Comparison of ENCODE assay signal across 31 cellular contexts in genomic region chr3:196471551-196471950, GRCh38. TPM values are rescaled to one million over a fixed set of nuclear protein-coding genes. Genes with fewer than 3 reads are reported as not detected.
DNase-seq lines count a peak whose midpoint lies in the region; ATAC-seq, FAIRE-seq and TF ChIP-seq lines count a peak whose summit lies in the region.
"Had no signal": no experiment of that assay in that cellular context is flagged by ENCODE, and none has a peak within 500 bp of the region (broad histone marks: within the 10 kb centered on the region; RNA-seq: fewer than 3 reads in every experiment).

No MANE protein-coding gene starts in this region.

- H3K27ac ChIP-seq in HepG2 (ENCODE audit: extremely low read length, insufficient read depth, low read length) (no peak overlapping the region), right lobe of liver (no peak overlapping the region), Panc1 (ENCODE audit: low read length) (no peak overlapping the region), prostate gland (no peak overlapping the region)
- H3K27ac ChIP-seq: breast epithelium, heart right ventricle, testis had no signal

- no peak overlapping the region for H3K4me3 ChIP-seq in HepG2 (replicated peaks in 1 of 3; ENCODE audit: insufficient read depth in 1 of 3, low read depth in 2 of 3, low read length in 3 of 3)
- no peak overlapping the region for H3K4me3 ChIP-seq in right lobe of liver
- no peak overlapping the region for H3K4me3 ChIP-seq in Panc1 (ENCODE audit: low read depth in 2 of 2, low read length in 2 of 2)
- no peak overlapping the region for H3K4me3 ChIP-seq in fibroblast of mammary gland (ENCODE audit: control insufficient read depth, low read depth, low read length)
- no peak overlapping the region for H3K4me3 ChIP-seq in prostate gland
- H3K4me3 ChIP-seq: breast epithelium, heart right ventricle, testis had no signal

- H3K4me1 ChIP-seq in HepG2 (ENCODE audit: insufficient read depth, low read length) (no peaks in the 10 kb centered on the region), right lobe of liver (no peaks in the 10 kb centered on the region), Panc1 (ENCODE audit: control insufficient read depth, insufficient read depth, low read length) (no peaks in the 10 kb centered on the region), prostate gland (replicated peaks) (no peaks in the 10 kb centered on the region)
- H3K4me1 ChIP-seq: BE2C, breast epithelium, heart right ventricle, testis had no signal

- H2AFZ ChIP-seq in HepG2 (ENCODE audit: low read length) = no peak overlapping the region

- no peak for FAIRE-seq in HepG2 (lab: Jason Lieb, UNC)
- FAIRE-seq: colon, G401.6 had no signal

- H3K9me3 ChIP-seq in HepG2 (ENCODE audit: low read length) (no peaks in the 10 kb centered on the region), right lobe of liver (no peaks in the 10 kb centered on the region), Panc1 (ENCODE audit: control insufficient read depth, insufficient read depth, low read depth, low read length) (no peaks in the 10 kb centered on the region), prostate gland (no peaks in the 10 kb centered on the region)
- H3K9me3 ChIP-seq: BE2C, breast epithelium, heart right ventricle, testis had no signal

- no peak for TF ChIP-seq RAD21 in HepG2 (CRISPR knock-in tag; IDR thresholded peaks at IDR 0.05)

- CTCF ChIA-PET in HepG2 (lab: Yijun Ruan, JAX; ENCODE audit: low intra/inter-chr PET ratio, low total read pairs) (no interaction called here), Panc1 (lab: Charles Lee) (no interaction called here)

- H3K79me2 ChIP-seq in HepG2 (ENCODE audit: insufficient read depth, low read length) = no peaks in the 10 kb centered on the region

- H4K20me1 ChIP-seq in HepG2 (ENCODE audit: insufficient read depth, low read length) = no peaks in the 10 kb centered on the region

- H3K36me3 ChIP-seq in HepG2 (replicated peaks in 1 of 2; ENCODE audit: control insufficient read depth in 1 of 2, insufficient read depth in 2 of 2, low read length in 2 of 2) (peaks cover 6 to 37% of the 10 kb centered on the region in 2 experiments), right lobe of liver (peaks cover 0 to 46% (median 19%) of the 10 kb centered on the region in 4 donors), Panc1 (ENCODE audit: control insufficient read depth, insufficient read depth, low read length) (peaks cover 12% of the 10 kb centered on the region), prostate gland (peaks cover 0 to 15% of the 10 kb centered on the region in 2 donors)

- H3K27me3 ChIP-seq in HepG2 (ENCODE audit: control insufficient read depth in 1 of 2, insufficient read depth in 2 of 2, low read length in 2 of 2) (no peaks in the 10 kb centered on the region), right lobe of liver (no peaks in the 10 kb centered on the region), Panc1 (ENCODE audit: control insufficient read depth, insufficient read depth, low read length) (no peaks in the 10 kb centered on the region), prostate gland (replicated peaks; ENCODE audit: insufficient read depth) (no peaks in the 10 kb centered on the region)
- H3K27me3 ChIP-seq: BE2C, breast epithelium, heart right ventricle, testis had no signal

- in situ Hi-C loops in HepG2 (cut with HindIII; ENCODE audit: extremely low pct_ligation_motif_present, low pct_unique_long_range_greater_than_20kb) = no loop called here
- in situ Hi-C loops in Panc1 (cut with HindIII; ENCODE audit: low pct_unique_long_range_greater_than_20kb, low sequenced_read_pairs) = no loop called here

- H3K9ac ChIP-seq in HepG2 (ENCODE audit: insufficient read depth, low read depth, low read length) = no peak overlapping the region

- H3K4me2 ChIP-seq in HepG2 (ENCODE audit: low read depth, low read length) = no peak overlapping the region

- TF ChIP-seq CTCF in HepG2 (CRISPR knock-in tag; IDR thresholded peaks at IDR 0.05) (no peak), right lobe of liver (IDR thresholded peaks at IDR 0.05) (no peak), Panc1 (IDR thresholded peaks at IDR 0.05) (no peak), fibroblast of mammary gland (conservative IDR thresholded peaks at IDR 0.05; ENCODE audit: control insufficient read depth, insufficient read depth, low read depth, low read length) (no peak), prostate gland (IDR thresholded peaks at IDR 0.05) (no peak)

- TSS peak; percentile 39 for BruUV-seq in HepG2 (replicated peaks; lab: Mats Ljungman, UMichigan)
- BruUV-seq in Panc1 (replicated peaks; lab: Mats Ljungman, UMichigan) = no TSS peak

- POLR2A ChIA-PET in HepG2 (lab: Yijun Ruan, JAX) = no interaction called here
- POLR2A ChIA-PET in Panc1 (lab: Charles Lee) = no interaction called here

- TF ChIP-seq EP300 in HepG2 (IDR thresholded peaks at IDR 0.05; ENCODE audit: low read depth in 2 of 2, low read length in 2 of 2) (no peak), HepG2 (CRISPR knock-in tag; IDR thresholded peaks at IDR 0.05; ENCODE audit: borderline replicate concordance) (no peak)

- ATAC-seq in HepG2 = no peak
- no peak for ATAC-seq in right lobe of liver
- peak; percentile 34; the same call in 1 of the 2 replicates for ATAC-seq in Panc1
- ATAC-seq in HG03280 (IDR thresholded peaks at IDR 0.05; ENCODE audit: unreplicated experiment) = no peak
- ATAC-seq: effector memory CD8-positive, alpha-beta T cell; heart right ventricle had no signal

- TF ChIP-seq POLR2A in HepG2 (IDR thresholded peaks at IDR 0.05; ENCODE audit: insufficient read depth in 1 of 2, low read depth in 2 of 2, low read length in 2 of 2) (no peak), right lobe of liver (IDR thresholded peaks at IDR 0.05) (no peak), prostate gland (IDR thresholded peaks at IDR 0.05) (no peak)

- intact Hi-C loops in HepG2 (cut with micrococcal nuclease; ENCODE audit: unreplicated experiment) = no loop called here
- intact Hi-C loops in right lobe of liver (cut with DNase I) = no loop called here
- intact Hi-C loops in Panc1 (cut with micrococcal nuclease; ENCODE audit: unreplicated experiment) = no loop called here
- intact Hi-C loops in prostate gland (cut with DNase I) = no loop called here

- DNase-seq in HepG2 (ENCODE audit: low spot score) (no peak), right lobe of liver (no peak), Panc1 (ENCODE audit: low read depth, low spot score) (no peak), fibroblast of mammary gland (ENCODE audit: low read depth) (peak; percentile 15), DMS79 treated with DMSO at 0.1 percent for 48 hours (lab: John Stamatoyannopoulos, UW) (no peak), prostate gland (ENCODE audit: low spot score) (no peak), NCI-H2107 (lab: John Stamatoyannopoulos, UW) (no peak)
- DNase-seq: 8988T; activated CD4-positive, alpha-beta T cell treated with anti-CD3 and anti-CD28 coated beads, Interleukin-2, amount 10 ng/mL, durations not matched to agents 7 days and 5 days; activated naive CD4-positive, alpha-beta T cell; activated T-cell treated with anti-CD3 and anti-CD28 coated beads, Interleukin-2, amount 50 U/mL, for 48 hours; BE2C; effector memory CD8-positive, alpha-beta T cell; foreskin melanocyte; heart right ventricle; NCI-H1092 treated with DMSO at 0.1 percent for 48 hours; NCI-H187 treated with DMSO at 0.1 percent for 48 hours; NCI-H524; SHP77; stimulated activated naive CD4-positive, alpha-beta T cell treated with Interleukin-2 at 50 U/mL for 16 hours; SW 1271; T1000; testis had no signal

- 100% methylated on average over 2 of the region's 2 CpGs for WGBS in HepG2 (ENCODE audit: low lambda C conversion rate)
- WGBS in right lobe of liver (ENCODE audit: insufficient coverage, low coverage, low lambda C conversion rate, missing lambda C conversion rate) = 94% methylated on average over 2 of the region's 2 CpGs
- 83% methylated on average over 2 of the region's 2 CpGs for WGBS in prostate gland

RNA-seq across cellular contexts. Expression of gene RNF168, which starts 32.0 kb away (rescaled TPM):
- total RNA-seq in HepG2 (2016; rRNA removed; fragmentation: Illumina TruSeq; extraction: Trizol) (22.9 and 28.8 TPM in 2 replicates), right lobe of liver (10 to 100 TPM in 3 of 6 experiments, 1 to 10 TPM in 3; 7.5 to 14.2 (median 11.4) TPM), Panc1 (2021; ENCODE audit: unreplicated experiment) (21.3 TPM), prostate gland (10 to 100 TPM; 17.1 to 30.6 TPM)
- 4.0 and 5.2 TPM in 2 replicates for total RNA-seq in HepG2 (2016; cell fraction: cytosol; rRNA removed; fragmentation: Illumina TruSeq; extraction: Trizol; ENCODE audit: low read depth)
- 22.6 and 28.8 TPM in 2 replicates for total RNA-seq in HepG2 (2016; cell fraction: insoluble cytoplasmic fraction; rRNA removed; fragmentation: Illumina TruSeq; extraction: Trizol)
- total RNA-seq in HepG2 (2016; cell fraction: membrane; rRNA removed; fragmentation: Illumina TruSeq; extraction: Trizol) = 13.4 and 14.6 TPM in 2 replicates
- total RNA-seq in HepG2 (2016; cell fraction: nucleus; rRNA removed; fragmentation: Illumina TruSeq; extraction: Trizol) = 13.2 and 15.2 TPM in 2 replicates
- 3.4 and 3.7 TPM in 2 replicates for polyA plus RNA-seq in HepG2 (2011; rRNA removed)
- polyA plus RNA-seq in HepG2 (2011; cell fraction: cytosol; rRNA removed) = 2.5 and 3.1 TPM in 2 replicates
- polyA plus RNA-seq in HepG2 (2011; cell fraction: nucleus; rRNA removed) = 3.2 and 4.2 TPM in 2 replicates
- polyA plus RNA-seq in HepG2 (2012) = 7.6 TPM in 2 replicates
- polyA plus RNA-seq in HepG2 (2016; cell fraction: cytosol; fragmentation: Illumina TruSeq; extraction: Trizol; ENCODE audit: low read depth) = 1.6 and 2.0 TPM in 2 replicates
- polyA plus RNA-seq in HepG2 (2016; cell fraction: insoluble cytoplasmic fraction; fragmentation: Illumina TruSeq; extraction: Trizol; ENCODE audit: low read depth) = 14.1 and 14.6 TPM in 2 replicates
- polyA plus RNA-seq in HepG2 (2016; cell fraction: membrane; fragmentation: Illumina TruSeq; extraction: Trizol; ENCODE audit: low read depth) = 3.8 and 3.9 TPM in 2 replicates
- 15.7 and 16.0 TPM in 2 replicates for polyA plus RNA-seq in HepG2 (2016; cell fraction: nucleus; fragmentation: Illumina TruSeq; extraction: Trizol; ENCODE audit: insufficient read depth, low read depth)
- polyA minus RNA-seq in HepG2 (2011; rRNA and poly(A)+ RNA removed; ENCODE audit: low replicate concordance) = 15.5 and 55.3 TPM in 2 replicates
- polyA minus RNA-seq in HepG2 (2011; cell fraction: cytosol; rRNA and poly(A)+ RNA removed) = 12.5 and 16.7 TPM in 2 replicates
- polyA minus RNA-seq in HepG2 (2011; cell fraction: nucleus; rRNA and poly(A)+ RNA removed) = 9.0 and 12.3 TPM in 2 replicates
- polyA plus RNA-seq in Panc1 (2012; ENCODE audit: insufficient read length) = 5.8 TPM

RNA-seq across cellular contexts. Expression of gene UBXN7, which starts 39.3 kb away (rescaled TPM):
- total RNA-seq in HepG2 (2016; rRNA removed; fragmentation: Illumina TruSeq; extraction: Trizol) = 12.5 and 21.5 TPM in 2 replicates
- 7.9 and 8.5 TPM in 2 replicates for total RNA-seq in HepG2 (2016; cell fraction: cytosol; rRNA removed; fragmentation: Illumina TruSeq; extraction: Trizol; ENCODE audit: low read depth)
- total RNA-seq in HepG2 (2016; cell fraction: insoluble cytoplasmic fraction; rRNA removed; fragmentation: Illumina TruSeq; extraction: Trizol) = 12.0 and 17.6 TPM in 2 replicates
- total RNA-seq in HepG2 (2016; cell fraction: membrane; rRNA removed; fragmentation: Illumina TruSeq; extraction: Trizol) = 4.6 and 6.2 TPM in 2 replicates
- total RNA-seq in HepG2 (2016; cell fraction: nucleus; rRNA removed; fragmentation: Illumina TruSeq; extraction: Trizol) = 11.4 and 12.5 TPM in 2 replicates
- 11.6 and 15.9 TPM in 2 replicates for polyA plus RNA-seq in HepG2 (2011; rRNA removed)
- polyA plus RNA-seq in HepG2 (2011; cell fraction: cytosol; rRNA removed) = 8.8 and 13.7 TPM in 2 replicates
- polyA plus RNA-seq in HepG2 (2011; cell fraction: nucleus; rRNA removed) = 9.3 and 13.8 TPM in 2 replicates
- polyA plus RNA-seq in HepG2 (2012) = 16.8 and 19.2 TPM in 2 replicates
- polyA plus RNA-seq in HepG2 (2016; cell fraction: cytosol; fragmentation: Illumina TruSeq; extraction: Trizol; ENCODE audit: low read depth) = 0.50 and 0.54 TPM in 2 replicates
- 11.0 and 11.2 TPM in 2 replicates for polyA plus RNA-seq in HepG2 (2016; cell fraction: insoluble cytoplasmic fraction; fragmentation: Illumina TruSeq; extraction: Trizol; ENCODE audit: low read depth)
- 1.5 and 1.6 TPM in 2 replicates for polyA plus RNA-seq in HepG2 (2016; cell fraction: membrane; fragmentation: Illumina TruSeq; extraction: Trizol; ENCODE audit: low read depth)
- polyA plus RNA-seq in HepG2 (2016; cell fraction: nucleus; fragmentation: Illumina TruSeq; extraction: Trizol; ENCODE audit: insufficient read depth, low read depth) = 12.3 and 12.4 TPM in 2 replicates
- 16.5 and 28.7 TPM in 2 replicates for polyA minus RNA-seq in HepG2 (2011; rRNA and poly(A)+ RNA removed; ENCODE audit: low replicate concordance)
- 15.9 and 19.5 TPM in 2 replicates for polyA minus RNA-seq in HepG2 (2011; cell fraction: cytosol; rRNA and poly(A)+ RNA removed)
- 26.9 and 28.8 TPM in 2 replicates for polyA minus RNA-seq in HepG2 (2011; cell fraction: nucleus; rRNA and poly(A)+ RNA removed)
- total RNA-seq in right lobe of liver = 10 to 100 TPM in 4 of 6 experiments, 1 to 10 TPM in 2; 4.9 to 22.3 (median 19.1) TPM
- 61.7 TPM for total RNA-seq in Panc1 (2021; ENCODE audit: unreplicated experiment)
- polyA plus RNA-seq in Panc1 (2012; ENCODE audit: insufficient read length) = 10.5 TPM
- 10 to 100 TPM; 19.1 to 36.9 TPM for total RNA-seq in prostate gland

RNA-seq across cellular contexts. Expression of gene SMCO1, which starts 43.6 kb away (rescaled TPM):
- total RNA-seq in HepG2 (2016; rRNA removed; fragmentation: Illumina TruSeq; extraction: Trizol) (not detected in 2 replicates), right lobe of liver (not detected), Panc1 (2021; ENCODE audit: unreplicated experiment) (not detected), prostate gland (not detected)
- total RNA-seq in HepG2 (2016; cell fraction: cytosol; rRNA removed; fragmentation: Illumina TruSeq; extraction: Trizol; ENCODE audit: low read depth) = not detected in 2 replicates
- not detected in 2 replicates for total RNA-seq in HepG2 (2016; cell fraction: insoluble cytoplasmic fraction; rRNA removed; fragmentation: Illumina TruSeq; extraction: Trizol)
- not detected in 2 replicates for total RNA-seq in HepG2 (2016; cell fraction: membrane; rRNA removed; fragmentation: Illumina TruSeq; extraction: Trizol)
- total RNA-seq in HepG2 (2016; cell fraction: nucleus; rRNA removed; fragmentation: Illumina TruSeq; extraction: Trizol) = not detected in 2 replicates
- not detected in 2 replicates for polyA plus RNA-seq in HepG2 (2011; rRNA removed)
- polyA plus RNA-seq in HepG2 (2011; cell fraction: cytosol; rRNA removed) = not detected in 2 replicates
- polyA plus RNA-seq in HepG2 (2011; cell fraction: nucleus; rRNA removed) = not detected in 2 replicates
- polyA plus RNA-seq in HepG2 (2012) = not detected in 2 replicates
- polyA plus RNA-seq in HepG2 (2016; cell fraction: cytosol; fragmentation: Illumina TruSeq; extraction: Trizol; ENCODE audit: low read depth) = not detected in 2 replicates
- polyA plus RNA-seq in HepG2 (2016; cell fraction: insoluble cytoplasmic fraction; fragmentation: Illumina TruSeq; extraction: Trizol; ENCODE audit: low read depth) = not detected in 2 replicates
- polyA plus RNA-seq in HepG2 (2016; cell fraction: membrane; fragmentation: Illumina TruSeq; extraction: Trizol; ENCODE audit: low read depth) = not detected in 2 replicates
- polyA plus RNA-seq in HepG2 (2016; cell fraction: nucleus; fragmentation: Illumina TruSeq; extraction: Trizol; ENCODE audit: insufficient read depth, low read depth) = not detected in 2 replicates
- not detected in 2 replicates for polyA minus RNA-seq in HepG2 (2011; rRNA and poly(A)+ RNA removed; ENCODE audit: low replicate concordance)
- not detected in 2 replicates for polyA minus RNA-seq in HepG2 (2011; cell fraction: cytosol; rRNA and poly(A)+ RNA removed)
- not detected in 2 replicates for polyA minus RNA-seq in HepG2 (2011; cell fraction: nucleus; rRNA and poly(A)+ RNA removed)
- not detected for polyA plus RNA-seq in Panc1 (2012; ENCODE audit: insufficient read length)
- total RNA-seq: activated CD4-positive, alpha-beta T cell treated with anti-CD3 and anti-CD28 coated beads, Interleukin-2, amount 10 ng/mL, durations not matched to agents 7 days and 5 days; breast epithelium; lung microvascular endothelial cell; progenitor cell of endocrine pancreas had no signal
- polyA plus RNA-seq: adipose tissue, esophagus had no signal
